In genomic region chr20:10675456-10675848, GRCh38 we compare ENCODE assay signal across 10 cellular contexts. TPM values are rescaled to one million over a fixed set of nuclear protein-coding genes. Genes with fewer than 3 reads are reported as not detected.
DNase-seq lines count a peak whose midpoint lies in the region; ATAC-seq and TF ChIP-seq lines count a peak whose summit lies in the region.
"Had no signal": no experiment of that assay in that cellular context is flagged by ENCODE, and none has a peak within 500 bp of the region (broad histone marks: within the 10 kb centered on the region; RNA-seq: fewer than 3 reads in every experiment).

No MANE protein-coding gene starts in this region.

- POLR2A ChIA-PET in activated naive CD8-positive, alpha-beta T cell treated with anti-CD3 and anti-CD28 coated beads, Interleukin-2, amount 10 ng/mL, durations not matched to agents 7 days and 5 days (lab: Charles Lee): no interaction called here

- no peaks in the 10 kb centered on the region for H3K36me3 ChIP-seq in left lung
- no peaks in the 10 kb centered on the region for H3K36me3 ChIP-seq in suprapubic skin

- no peak for ATAC-seq in activated naive CD8-positive, alpha-beta T cell treated with anti-CD3 and anti-CD28 coated beads, Interleukin-2, amount 10 ng/mL, durations not matched to agents 7 days and 5 days (ENCODE audit: low read depth)
- no peak for ATAC-seq in left lung

- H3K9me3 ChIP-seq in left lung (no peaks in the 10 kb centered on the region), suprapubic skin (no peaks in the 10 kb centered on the region)

- TF ChIP-seq EP300 in suprapubic skin (IDR thresholded peaks at IDR 0.05): no peak

- H3K4me3 Mint-ChIP-seq in activated T-cell treated with anti-CD3 and anti-CD28 coated beads, Interleukin-2, amount 50 U/mL, for 24 hours: peak overlapping the region; percentile 53
- peak overlapping the region; percentile 57 for H3K4me3 Mint-ChIP-seq in activated naive CD8-positive, alpha-beta T cell treated with anti-CD3 and anti-CD28 coated beads, Interleukin-2, amount 10 ng/mL, durations not matched to agents 7 days and 5 days

- TF ChIP-seq POLR2A in suprapubic skin (IDR thresholded peaks at IDR 0.05): no peak

- H3K36me3 Mint-ChIP-seq in activated T-cell treated with anti-CD3 and anti-CD28 coated beads, Interleukin-2, amount 50 U/mL, for 24 hours (ENCODE audit: low read depth): no peaks in the 10 kb centered on the region
- no peaks in the 10 kb centered on the region for H3K36me3 Mint-ChIP-seq in activated naive CD8-positive, alpha-beta T cell treated with anti-CD3 and anti-CD28 coated beads, Interleukin-2, amount 10 ng/mL, durations not matched to agents 7 days and 5 days
- H3K36me3 Mint-ChIP-seq: stimulated activated memory B cell treated with anti-CD40 and anti-IgM and Interleukin-4, amounts not matched to agents 10 μg/mL and 1 μg/mL and 100 μg/mL, for 72 hours had no signal

- H3K4me1 Mint-ChIP-seq in activated T-cell treated with anti-CD3 and anti-CD28 coated beads, Interleukin-2, amount 50 U/mL, for 24 hours (ENCODE audit: low read depth): peaks cover 27% of the 10 kb centered on the region
- H3K4me1 Mint-ChIP-seq in activated naive CD8-positive, alpha-beta T cell treated with anti-CD3 and anti-CD28 coated beads, Interleukin-2, amount 10 ng/mL, durations not matched to agents 7 days and 5 days: peaks cover 18% of the 10 kb centered on the region

- H3K9me3 Mint-ChIP-seq in activated T-cell treated with anti-CD3 and anti-CD28 coated beads, Interleukin-2, amount 50 U/mL, for 24 hours: no peaks in the 10 kb centered on the region
- no peaks in the 10 kb centered on the region for H3K9me3 Mint-ChIP-seq in activated naive CD8-positive, alpha-beta T cell treated with anti-CD3 and anti-CD28 coated beads, Interleukin-2, amount 10 ng/mL, durations not matched to agents 7 days and 5 days
- H3K9me3 Mint-ChIP-seq: stimulated activated memory B cell treated with anti-CD40 and anti-IgM and Interleukin-4, amounts not matched to agents 10 μg/mL and 1 μg/mL and 100 μg/mL, for 72 hours had no signal

- H3K27me3 ChIP-seq in left lung (peaks cover 0 to 11% of the 10 kb centered on the region in 2 donors), suprapubic skin (no peaks in the 10 kb centered on the region), dorsolateral prefrontal cortex (no peaks in the 10 kb centered on the region)

- no peak for DNase-seq in activated T-cell treated with anti-CD3 and anti-CD28 coated beads, Interleukin-2, amount 50 U/mL, for 24 hours
- DNase-seq in activated T-cell treated with anti-CD3 and anti-CD28 coated beads, Interleukin-2, amount 50 U/mL, for 48 hours: no peak
- DNase-seq in activated naive CD8-positive, alpha-beta T cell treated with anti-CD3 and anti-CD28 coated beads, Interleukin-2, amount 10 ng/mL, durations not matched to agents 7 days and 5 days: no peak
- DNase-seq in left lung (no peak), suprapubic skin (ENCODE audit: low spot score in 2 of 2) (no peak), inferior parietal cortex (ENCODE audit: extremely low spot score) (no peak), dorsolateral prefrontal cortex (no peak), NOMO-1 treated with DMSO at 0.1 percent for 48 hours (lab: John Stamatoyannopoulos, UW; ENCODE audit: unreplicated experiment) (no peak)
- DNase-seq: SHP77 treated with DMSO at 0.1 percent for 48 hours had no signal

- WGBS in suprapubic skin: 83% methylated on average over 4 of the region's 4 CpGs

- no peak for TF ChIP-seq CTCF in left lung (IDR thresholded peaks at IDR 0.05)
- no peak for TF ChIP-seq CTCF in suprapubic skin (IDR thresholded peaks at IDR 0.05)
- TF ChIP-seq CTCF in dorsolateral prefrontal cortex (IDR thresholded peaks at IDR 0.05 in 54 of 56, conservative IDR thresholded peaks at IDR 0.05 in 2 of 56; ENCODE audit: low read depth in 1 of 56, partially characterized antibody in 56 of 56): no peak

- H3K4me3 ChIP-seq in left lung (peak overlapping the region; percentile 73 to 82), suprapubic skin (peak overlapping the region; percentile 88), dorsolateral prefrontal cortex (peak overlapping the region in 18 of 59 donors; percentile 61 to 85 (median 80))

- H3K4me1 ChIP-seq in left lung (peaks cover 9 to 36% of the 10 kb centered on the region in 2 donors), suprapubic skin (peaks cover 25% of the 10 kb centered on the region)

- H3K27ac ChIP-seq in left lung (peak overlapping the region in 1 of 2 donors; percentile 98), suprapubic skin (peak overlapping the region; percentile 100), dorsolateral prefrontal cortex (peak overlapping the region in 22 of 59 donors; percentile 66 to 95 (median 91))

- H3K27ac Mint-ChIP-seq in activated T-cell treated with anti-CD3 and anti-CD28 coated beads, Interleukin-2, amount 50 U/mL, for 24 hours: no peak overlapping the region
- no peak overlapping the region for H3K27ac Mint-ChIP-seq in activated naive CD8-positive, alpha-beta T cell treated with anti-CD3 and anti-CD28 coated beads, Interleukin-2, amount 10 ng/mL, durations not matched to agents 7 days and 5 days
- H3K27ac Mint-ChIP-seq: stimulated activated memory B cell treated with anti-CD40 and anti-IgM and Interleukin-4, amounts not matched to agents 10 μg/mL and 1 μg/mL and 100 μg/mL, for 72 hours had no signal

- intact Hi-C loops in left lung (cut with DNase I): loop anchor here in 1 of 2 donors (10.0 kb wide), 2 partner anchors 539 to 589 kb away; no protein-coding TSS in a partner anchor
- intact Hi-C loops in dorsolateral prefrontal cortex (cut with DNase I): loop anchor here in 1 of 2 donors (2.0 kb wide), 2 partner anchors 241 to 599 kb away; partner anchors contain the start of genes MKKS and SLX4IP

- H3K27me3 Mint-ChIP-seq in activated T-cell treated with anti-CD3 and anti-CD28 coated beads, Interleukin-2, amount 50 U/mL, for 24 hours: peaks cover 72% of the 10 kb centered on the region
- H3K27me3 Mint-ChIP-seq in activated naive CD8-positive, alpha-beta T cell treated with anti-CD3 and anti-CD28 coated beads, Interleukin-2, amount 10 ng/mL, durations not matched to agents 7 days and 5 days: peaks cover 61% of the 10 kb centered on the region

RNA-seq across cellular contexts. Expression of gene JAG1, which starts 1.7 kb away (rescaled TPM):
- under 1 TPM; 0.28 to 0.89 TPM for total RNA-seq in activated naive CD8-positive, alpha-beta T cell treated with anti-CD3 and anti-CD28 coated beads, Interleukin-2, amount 10 ng/mL, durations not matched to agents 7 days and 5 days
- 10 to 100 TPM; 31.2 to 65.0 TPM for total RNA-seq in left lung
- 100 to 1,000 TPM; 133 to 367 (median 191) TPM for total RNA-seq in suprapubic skin
- 10 to 100 TPM; 10.2 to 51.4 (median 21.3) TPM for total RNA-seq in dorsolateral prefrontal cortex

Comparison
In these comparisons a context has a peak if more than half of its experiments do, and no peak if none do; other contexts are left out.
1. RNA of gene JAG1, which starts 1.7 kb away (total RNA-seq): 133 to 367 TPM in suprapubic skin, 31.2 to 65.0 TPM in left lung and 10.2 to 51.4 TPM in dorsolateral prefrontal cortex; 0.28 to 0.89 TPM in activated naive CD8-positive, alpha-beta T cell treated with anti-CD3 and anti-CD28 coated beads, Interleukin-2, amount 10 ng/mL, durations not matched to agents 7 days and 5 days; every median in the first group is over 4 times any median in the second.